16 cellular contexts compared by ENCODE assay signal in genomic region chr2:65311049-65311448, GRCh38.
DNase-seq lines count a peak whose midpoint lies in the region; ATAC-seq and TF ChIP-seq lines count a peak whose summit lies in the region.
"Had no signal": no experiment of that assay in that cellular context is flagged by ENCODE, and none has a peak within 500 bp of the region (broad histone marks: within the 10 kb centered on the region; RNA-seq: fewer than 3 reads in every experiment).

No MANE protein-coding gene starts in this region.

- H3K36me3 ChIP-seq in heart left ventricle (peaks cover 0 to 50% (median 43%) of the 10 kb centered on the region in 9 donors), subcutaneous abdominal adipose tissue (ENCODE audit: control insufficient read depth in 5 of 5, insufficient read depth in 5 of 5, low read length in 5 of 5) (peaks cover 3 to 39% (median 31%) of the 10 kb centered on the region in 5 donors), Karpas-422 (ENCODE audit: insufficient read depth, low read length) (no peaks in the 10 kb centered on the region)

- no peak for TF ChIP-seq POLR2A in heart left ventricle (IDR thresholded peaks at IDR 0.05)

- H3K27me3 Mint-ChIP-seq in MCF 10A (ENCODE audit: insufficient read depth, unreplicated experiment) (no peaks in the 10 kb centered on the region), nephron progenitor cell (ENCODE audit: low read depth, poor library complexity) (no peaks in the 10 kb centered on the region)
- no peaks in the 10 kb centered on the region for H3K27me3 Mint-ChIP-seq in activated CD4-positive, alpha-beta T cell treated with anti-CD3 and anti-CD28 coated beads for 36 hours
- H3K27me3 Mint-ChIP-seq in stimulated activated naive CD8-positive, alpha-beta T cell treated with anti-CD3 and anti-CD28 coated beads, Interleukin-15, amount 100 ng/mL, for 72 hours = no peaks in the 10 kb centered on the region

- DNase-seq in heart left ventricle (no peak), Right ventricle myocardium inferior (ENCODE audit: missing footprints) (no peak), MCF 10A (ENCODE audit: unreplicated experiment) (no peak), nephron progenitor cell (no peak), Karpas-422 (no peak)
- no peak for DNase-seq in activated CD4-positive, alpha-beta T cell treated with anti-CD3 and anti-CD28 coated beads for 36 hours
- DNase-seq in stimulated activated naive CD8-positive, alpha-beta T cell treated with anti-CD3 and anti-CD28 coated beads, Interleukin-15, amount 100 ng/mL, for 72 hours = no peak
- DNase-seq: 8988T, GF-D8, NCI-H1930, NCI-H446, NCI-H748 treated with DMSO at 0.1 percent for 48 hours had no signal

- 0 out of 2 replicates have a peak, but pooled peaks cover 7% of the 10 kb centered on the region for H4K20me1 ChIP-seq in Karpas-422 (ENCODE audit: insufficient read depth, low read depth, low read length)
- H4K20me1 ChIP-seq: BLaER1 had no signal

- H3K27ac ChIP-seq in heart left ventricle = peak overlapping the region in 11 of 12 donors; percentile 30 to 79 (median 50)
- peak overlapping the region; percentile 60 for H3K27ac ChIP-seq in subcutaneous abdominal adipose tissue (ENCODE audit: low read depth, low read length)
- H3K27ac ChIP-seq in Karpas-422 (ENCODE audit: low read length) = no peak overlapping the region
- H3K27ac ChIP-seq: RWPE1 had no signal

- TSS peak; percentile 29 for BruUV-seq in MCF 10A (replicated peaks; lab: Mats Ljungman, UMichigan)

- no peaks in the 10 kb centered on the region for H3K79me2 ChIP-seq in Karpas-422 (ENCODE audit: low read length)

- H3K4me1 ChIP-seq in heart left ventricle (peaks cover 0 to 35% (median 20%) of the 10 kb centered on the region in 12 donors), subcutaneous abdominal adipose tissue (ENCODE audit: control insufficient read depth in 5 of 5, insufficient read depth in 5 of 5, low read length in 5 of 5) (peaks cover 9 to 53% (median 15%) of the 10 kb centered on the region in 5 donors), Karpas-422 (ENCODE audit: low read length) (peaks cover 7% of the 10 kb centered on the region)

- H3K27me3 ChIP-seq in heart left ventricle (no peaks in the 10 kb centered on the region), subcutaneous abdominal adipose tissue (ENCODE audit: control insufficient read depth in 5 of 5, insufficient read depth in 4 of 5, low read length in 5 of 5) (no peaks in the 10 kb centered on the region), Karpas-422 (ENCODE audit: low read length) (no peaks in the 10 kb centered on the region)
- H3K27me3 ChIP-seq: BLaER1 had no signal

- H3K27ac Mint-ChIP-seq in MCF 10A (ENCODE audit: low read depth, unreplicated experiment) (no peak overlapping the region), nephron progenitor cell (peak overlapping the region; percentile 25)
- no peak overlapping the region for H3K27ac Mint-ChIP-seq in activated CD4-positive, alpha-beta T cell treated with anti-CD3 and anti-CD28 coated beads for 36 hours
- H3K27ac Mint-ChIP-seq in stimulated activated naive CD8-positive, alpha-beta T cell treated with anti-CD3 and anti-CD28 coated beads, Interleukin-15, amount 100 ng/mL, for 72 hours = no peak overlapping the region
- H3K27ac Mint-ChIP-seq: GM23338 had no signal

- H2AFZ ChIP-seq in Karpas-422 (ENCODE audit: low read length) = no peak overlapping the region
- H2AFZ ChIP-seq: GM23338 had no signal

- intact Hi-C loops in heart left ventricle (cut with DNase I) = loop anchor here in 7 of 10 donors (2.0 to 10.0 kb wide), 10 partner anchors 41 to 236 kb away; partner anchors contain the start of gene SPRED2 (in 3 of the 7)
- intact Hi-C loops in Right ventricle myocardium inferior (cut with DNase I) = loop anchor here (2.0 to 5.0 kb wide), 4 partner anchors 36 to 236 kb away; partner anchors contain the start of gene SPRED2
- intact Hi-C loops in MCF 10A (cut with micrococcal nuclease) = no loop called here
- intact Hi-C loops in activated CD4-positive, alpha-beta T cell treated with anti-CD3 and anti-CD28 coated beads for 36 hours (cut with DNase I, micrococcal nuclease) = no loop called here

- no peak for TF ChIP-seq CTCF in heart left ventricle (IDR thresholded peaks at IDR 0.05)
- TF ChIP-seq CTCF in MCF 10A (IDR thresholded peaks at IDR 0.05; ENCODE audit: unreplicated experiment) = no peak
- TF ChIP-seq CTCF in nephron progenitor cell (IDR thresholded peaks at IDR 0.05) = no peak

- CTCF ChIA-PET in MCF 10A (lab: Yijun Ruan, JAX) = interaction anchor here (0.5 to 1.2 kb wide), 4 partner anchors 10 to 260 kb away, joined by 3 to 4 read pairs (median 3); no protein-coding TSS in a partner anchor
- CTCF ChIA-PET in activated CD4-positive, alpha-beta T cell treated with anti-CD3 and anti-CD28 coated beads for 36 hours (lab: Charles Lee) = interaction anchor here (0.7 kb wide), 1 partner anchor 252 kb away, joined by 3 read pairs; no protein-coding TSS in a partner anchor

- WGBS in heart left ventricle, 4 donors = 70 to 78% (median 76%) methylated on average over 6 of the region's 6 CpGs

- H3K4me2 ChIP-seq in Karpas-422 (ENCODE audit: low read depth, low read length, poor library complexity, severe bottlenecking) = no peak overlapping the region
- H3K4me2 ChIP-seq: GM23338 had no signal

- no peak overlapping the region for H3K4me3 ChIP-seq in heart left ventricle
- no peak overlapping the region for H3K4me3 ChIP-seq in subcutaneous abdominal adipose tissue (ENCODE audit: low read depth in 1 of 5, low read length in 5 of 5)
- H3K4me3 ChIP-seq in Karpas-422 (ENCODE audit: low read length) = no peak overlapping the region
- H3K4me3 ChIP-seq: BLaER1, GM23338 had no signal

- H3K9ac ChIP-seq in subcutaneous abdominal adipose tissue (ENCODE audit: low read length in 5 of 5) (no peak overlapping the region), Karpas-422 (ENCODE audit: low read length) (no peak overlapping the region)
- H3K9ac ChIP-seq: BLaER1 had no signal

- ATAC-seq in heart left ventricle (no peak), Right ventricle myocardium inferior (no peak)
- no peak for ATAC-seq in activated CD4-positive, alpha-beta T cell treated with anti-CD3 and anti-CD28 coated beads for 36 hours
- ATAC-seq in stimulated activated naive CD8-positive, alpha-beta T cell treated with anti-CD3 and anti-CD28 coated beads, Interleukin-15, amount 100 ng/mL, for 72 hours = no peak
- ATAC-seq: GM23338 had no signal

- POLR2A ChIA-PET in MCF 10A (lab: Yijun Ruan, JAX) = interaction anchor here (0.6 kb wide), 2 partner anchors 14 to 49 kb away, joined by 3 read pairs; no protein-coding TSS in a partner anchor
- POLR2A ChIA-PET in activated CD4-positive, alpha-beta T cell treated with anti-CD3 and anti-CD28 coated beads for 36 hours (lab: Charles Lee) = no interaction called here

- H3K4me1 Mint-ChIP-seq in MCF 10A (ENCODE audit: insufficient read depth, unreplicated experiment) (no peaks in the 10 kb centered on the region), nephron progenitor cell (peaks cover 18% of the 10 kb centered on the region)
- H3K4me1 Mint-ChIP-seq in activated CD4-positive, alpha-beta T cell treated with anti-CD3 and anti-CD28 coated beads for 36 hours = peaks cover 4% of the 10 kb centered on the region
- peaks cover 8% of the 10 kb centered on the region for H3K4me1 Mint-ChIP-seq in stimulated activated naive CD8-positive, alpha-beta T cell treated with anti-CD3 and anti-CD28 coated beads, Interleukin-15, amount 100 ng/mL, for 72 hours
- H3K4me1 Mint-ChIP-seq: GM23338 had no signal

- H3K9me3 ChIP-seq in heart left ventricle (no peaks in the 10 kb centered on the region), subcutaneous abdominal adipose tissue (ENCODE audit: control insufficient read depth in 5 of 5, low read length in 5 of 5) (no peaks in the 10 kb centered on the region), Karpas-422 (ENCODE audit: low read length) (no peaks in the 10 kb centered on the region)

- H3K4me3 Mint-ChIP-seq in MCF 10A (ENCODE audit: unreplicated experiment) (no peak overlapping the region), nephron progenitor cell (no peak overlapping the region)
- no peak overlapping the region for H3K4me3 Mint-ChIP-seq in activated CD4-positive, alpha-beta T cell treated with anti-CD3 and anti-CD28 coated beads for 36 hours
- H3K4me3 Mint-ChIP-seq in stimulated activated naive CD8-positive, alpha-beta T cell treated with anti-CD3 and anti-CD28 coated beads, Interleukin-15, amount 100 ng/mL, for 72 hours = no peak overlapping the region
- H3K4me3 Mint-ChIP-seq: GM23338 had no signal

- H3K36me3 Mint-ChIP-seq in MCF 10A (ENCODE audit: insufficient read depth, unreplicated experiment) = peaks cover 51% of the 10 kb centered on the region
- H3K36me3 Mint-ChIP-seq in nephron progenitor cell (ENCODE audit: low read depth) = peaks cover 84% of the 10 kb centered on the region
- peaks cover 15% of the 10 kb centered on the region for H3K36me3 Mint-ChIP-seq in activated CD4-positive, alpha-beta T cell treated with anti-CD3 and anti-CD28 coated beads for 36 hours (ENCODE audit: low read depth)

- no peaks in the 10 kb centered on the region for H3K9me3 Mint-ChIP-seq in MCF 10A (ENCODE audit: unreplicated experiment)
- no peaks in the 10 kb centered on the region for H3K9me3 Mint-ChIP-seq in nephron progenitor cell
- H3K9me3 Mint-ChIP-seq in activated CD4-positive, alpha-beta T cell treated with anti-CD3 and anti-CD28 coated beads for 36 hours (ENCODE audit: low read depth) = no peaks in the 10 kb centered on the region
- no peaks in the 10 kb centered on the region for H3K9me3 Mint-ChIP-seq in stimulated activated naive CD8-positive, alpha-beta T cell treated with anti-CD3 and anti-CD28 coated beads, Interleukin-15, amount 100 ng/mL, for 72 hours
- H3K9me3 Mint-ChIP-seq: GM23338 had no signal

- no peaks in the 10 kb centered on the region for H3K9me2 ChIP-seq in Karpas-422 (replicated peaks; ENCODE audit: insufficient read depth, low read length)

Comparison
In these comparisons a context has a peak if more than half of its experiments do, and no peak if none do; other contexts are left out.
1. intact Hi-C loops: an anchor here in heart left ventricle (2.0 to 10.0 kb wide) and Right ventricle myocardium inferior (2.0 to 5.0 kb wide); none called in MCF 10A and activated CD4-positive, alpha-beta T cell treated with anti-CD3 and anti-CD28 coated beads for 36 hours.